Comparison of ENCODE assay signal across 10 cellular contexts in genomic region chr5:139788294-139788875, GRCh38. TPM values are rescaled to one million over a fixed set of nuclear protein-coding genes. Genes with fewer than 3 reads are reported as not detected.
DNase-seq lines count a peak whose midpoint lies in the region; ATAC-seq and TF ChIP-seq lines count a peak whose summit lies in the region.
"Had no signal": no experiment of that assay in that cellular context is flagged by ENCODE, and none has a peak within 500 bp of the region (broad histone marks: within the 10 kb centered on the region; RNA-seq: fewer than 3 reads in every experiment).

No MANE protein-coding gene starts in this region.

- no peaks in the 10 kb centered on the region; the same call in 1 of the 2 replicates for H3F3A ChIP-seq in DOHH2 (ENCODE audit: control insufficient read depth, insufficient read depth)

- peaks cover 7% of the 10 kb centered on the region for H3K4me1 Mint-ChIP-seq in activated naive CD8-positive, alpha-beta T cell treated with anti-CD3 and anti-CD28 coated beads, Interleukin-2, amount 50 U/mL, for 24 hours

- H3K4me3 Mint-ChIP-seq in activated naive CD8-positive, alpha-beta T cell treated with anti-CD3 and anti-CD28 coated beads, Interleukin-2, amount 50 U/mL, for 24 hours: peak overlapping the region; percentile 78

- no peaks in the 10 kb centered on the region for H3K36me3 ChIP-seq in DOHH2 (ENCODE audit: control insufficient read depth, low read length)
- no peaks in the 10 kb centered on the region for H3K36me3 ChIP-seq in right atrium auricular region

- H3K9me2 ChIP-seq in DOHH2 (replicated peaks; ENCODE audit: control insufficient read depth, low read length): no peaks in the 10 kb centered on the region

- ATAC-seq in activated naive CD8-positive, alpha-beta T cell treated with anti-CD3 and anti-CD28 coated beads, Interleukin-2, amount 50 U/mL, for 24 hours: no peak
- ATAC-seq in GM21717 (IDR thresholded peaks at IDR 0.05; ENCODE audit: unreplicated experiment): no peak

- H3K36me3 Mint-ChIP-seq in activated naive CD8-positive, alpha-beta T cell treated with anti-CD3 and anti-CD28 coated beads, Interleukin-2, amount 50 U/mL, for 24 hours (ENCODE audit: low read depth): no peaks in the 10 kb centered on the region

- peaks cover 47% of the 10 kb centered on the region for H3K27me3 Mint-ChIP-seq in activated naive CD8-positive, alpha-beta T cell treated with anti-CD3 and anti-CD28 coated beads, Interleukin-2, amount 50 U/mL, for 24 hours

- no peaks in the 10 kb centered on the region for H3K9me3 Mint-ChIP-seq in activated naive CD8-positive, alpha-beta T cell treated with anti-CD3 and anti-CD28 coated beads, Interleukin-2, amount 50 U/mL, for 24 hours
- H3K9me3 Mint-ChIP-seq: stimulated activated naive CD8-positive, alpha-beta T cell treated with anti-CD3 and anti-CD28 coated beads, Interleukin-15, Interleukin-2, amounts not matched to agents 100 ng/mL and 50 ng/mL, for 24 hours had no signal

- no peak for DNase-seq in activated naive CD8-positive, alpha-beta T cell treated with anti-CD3 and anti-CD28 coated beads, Interleukin-2, amount 50 U/mL, for 24 hours
- DNase-seq in right atrium auricular region (ENCODE audit: low spot score) (no peak), putamen (ENCODE audit: low spot score) (peak; percentile 95), HK-2 (ENCODE audit: unreplicated experiment) (no peak), H4 (ENCODE audit: low spot score) (no peak), GOT3 (lab: John Stamatoyannopoulos, UW) (no peak)
- DNase-seq: NK-92 treated with Interleukin-12 subunit alpha and Interleukin-12 subunit beta, amount 100 ng/mL, for 24 hours had no signal

- TF ChIP-seq CTCF in DOHH2 (IDR thresholded peaks at IDR 0.05; ENCODE audit: low read depth, low read length, poor library complexity, severe bottlenecking): no peak
- no peak for TF ChIP-seq CTCF in right atrium auricular region (IDR thresholded peaks at IDR 0.05)

- peak overlapping the region; percentile 100; the same call in 1 of the 2 replicates for H3K4me2 ChIP-seq in DOHH2 (ENCODE audit: low read length)

- H3K9me3 ChIP-seq in DOHH2 (ENCODE audit: control insufficient read depth, insufficient read depth, low read length): no peaks in the 10 kb centered on the region
- no peaks in the 10 kb centered on the region for H3K9me3 ChIP-seq in right atrium auricular region

- no peaks in the 10 kb centered on the region for H4K20me1 ChIP-seq in DOHH2 (ENCODE audit: control insufficient read depth, insufficient read depth, low read depth, low read length)

- H3K27ac ChIP-seq in DOHH2 (ENCODE audit: low read depth, low read length): no peak overlapping the region
- peak overlapping the region; percentile 56 to 78 for H3K27ac ChIP-seq in right atrium auricular region

- H3K27ac Mint-ChIP-seq in activated naive CD8-positive, alpha-beta T cell treated with anti-CD3 and anti-CD28 coated beads, Interleukin-2, amount 50 U/mL, for 24 hours: no peak overlapping the region
- H3K27ac Mint-ChIP-seq: stimulated activated naive CD8-positive, alpha-beta T cell treated with anti-CD3 and anti-CD28 coated beads, Interleukin-15, Interleukin-2, amounts not matched to agents 100 ng/mL and 50 ng/mL, for 24 hours had no signal

- H3K4me1 ChIP-seq in DOHH2 (ENCODE audit: control insufficient read depth, low read length): peaks cover 4% of the 10 kb centered on the region
- peaks cover 0 to 8% of the 10 kb centered on the region in 2 donors for H3K4me1 ChIP-seq in right atrium auricular region

- H3K79me2 ChIP-seq in DOHH2 (ENCODE audit: control insufficient read depth, low read length): no peaks in the 10 kb centered on the region

- H3K4me3 ChIP-seq in DOHH2 (ENCODE audit: low read length) (no peak overlapping the region; the same call in 1 of the 2 replicates), right atrium auricular region (peak overlapping the region; percentile 44 to 66)

- peaks cover 11% of the 10 kb centered on the region for H3K27me3 ChIP-seq in DOHH2 (ENCODE audit: control insufficient read depth, low read length)
- no peaks in the 10 kb centered on the region for H3K27me3 ChIP-seq in right atrium auricular region

RNA-seq across cellular contexts. Expression of gene PSD2, which starts 7.2 kb away (rescaled TPM):
- total RNA-seq in right atrium auricular region: under 1 TPM; 0.12 to 0.19 TPM
- 0.04 TPM in 1 of 2 replicates, not detected in the other for total RNA-seq in H4 (2014; rRNA removed; shearing (Covaris generic))
